ENCODE assay signal across 9 cellular contexts in the genomic region with DNA sequence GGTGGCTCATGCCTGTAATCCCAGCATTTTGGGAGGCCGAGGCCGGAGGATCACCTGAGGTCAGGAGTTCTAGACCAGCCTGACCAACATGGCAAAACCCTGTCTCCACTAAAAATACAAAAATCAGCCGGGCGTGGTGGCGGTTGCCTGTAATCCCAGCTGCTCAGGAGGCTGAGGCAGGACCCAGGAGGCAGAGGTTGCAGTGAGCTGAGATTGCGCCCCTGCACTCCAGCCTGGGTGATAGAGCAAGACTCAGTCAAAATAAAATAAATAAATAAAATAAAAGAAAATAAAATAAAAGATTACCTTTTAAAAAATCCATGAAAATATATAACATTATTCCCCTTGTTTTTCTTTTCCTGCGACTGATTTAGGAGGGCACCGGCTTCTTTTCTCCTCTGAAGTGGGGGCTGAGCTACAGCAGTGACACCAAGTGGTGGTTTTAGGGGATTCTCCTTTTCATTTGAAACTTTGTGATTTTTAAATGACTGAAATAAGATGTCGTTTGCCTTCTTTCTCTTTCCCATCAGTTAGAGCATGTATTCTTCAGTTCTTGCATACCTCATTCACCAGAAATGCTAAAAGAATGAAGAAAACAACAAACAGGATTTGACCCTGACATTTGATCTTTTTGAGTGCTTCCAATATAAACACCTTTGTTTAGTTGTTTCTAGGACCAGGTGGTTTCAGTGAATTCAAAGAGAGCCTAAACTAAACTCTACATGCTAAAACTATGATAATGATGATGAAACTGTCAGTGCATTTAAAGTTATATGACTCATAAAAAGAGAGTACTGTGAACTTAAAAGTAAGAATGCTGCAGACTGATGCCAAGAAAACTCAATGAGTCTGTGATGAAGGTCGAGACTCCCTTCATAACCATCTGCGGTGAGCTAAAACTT. TPM values are rescaled to one million over a fixed set of nuclear protein-coding genes. Genes with fewer than 3 reads are reported as not detected.
DNase-seq lines count a peak whose midpoint lies in the region; ATAC-seq and TF ChIP-seq lines count a peak whose summit lies in the region.
"Had no signal": no experiment of that assay in that cellular context is flagged by ENCODE, and none has a peak within 500 bp of the region (broad histone marks: within the 10 kb centered on the region; RNA-seq: fewer than 3 reads in every experiment).

No MANE protein-coding gene starts in this region.

- H3K4me1 Mint-ChIP-seq in activated naive CD4-positive, alpha-beta T cell treated with anti-CD3 and anti-CD28 coated beads for 36 hours (ENCODE audit: low read depth), result no peaks in the 10 kb centered on the region
- H3K4me1 Mint-ChIP-seq in MCF 10A (ENCODE audit: insufficient read depth, unreplicated experiment), result peaks cover 54% of the 10 kb centered on the region
- H3K4me1 Mint-ChIP-seq: CD4-positive, CD25-positive, alpha-beta regulatory T cell had no signal

- BruUV-seq in MCF 10A (replicated peaks; lab: Mats Ljungman, UMichigan), result TSS peak; percentile 73

- CTCF ChIA-PET in activated naive CD4-positive, alpha-beta T cell treated with anti-CD3 and anti-CD28 coated beads for 36 hours (lab: Charles Lee), result interaction anchor here (0.9 to 2.7 kb wide), 3 partner anchors 16 to 164 kb away, joined by 3 to 14 read pairs (median 3); partner anchors contain the start of gene YARS2
- CTCF ChIA-PET in MCF 10A (lab: Yijun Ruan, JAX), result interaction anchor here (0.6 to 6.8 kb wide), 12 partner anchors 12 to 1650 kb away, joined by 3 to 60 read pairs (median 4); partner anchors contain the start of genes ALG10, PKP2 and YARS2

- no peak overlapping the region for H3K27ac Mint-ChIP-seq in activated naive CD4-positive, alpha-beta T cell treated with anti-CD3 and anti-CD28 coated beads for 36 hours
- H3K27ac Mint-ChIP-seq in MCF 10A (ENCODE audit: low read depth, unreplicated experiment), result peak overlapping the region; percentile 99
- H3K27ac Mint-ChIP-seq: CD4-positive, CD25-positive, alpha-beta regulatory T cell had no signal

- H3K4me3 Mint-ChIP-seq in activated naive CD4-positive, alpha-beta T cell treated with anti-CD3 and anti-CD28 coated beads for 36 hours, result no peak overlapping the region
- peak overlapping the region; percentile 52 for H3K4me3 Mint-ChIP-seq in MCF 10A (ENCODE audit: unreplicated experiment)
- H3K4me3 Mint-ChIP-seq: CD4-positive, CD25-positive, alpha-beta regulatory T cell had no signal

- POLR2A ChIA-PET in MCF 10A (lab: Yijun Ruan, JAX), result interaction anchor here (0.9 to 6.8 kb wide), 10 partner anchors 13 to 164 kb away, joined by 3 to 135 read pairs (median 4); partner anchors contain the start of genes PKP2 and YARS2

- no peak for ATAC-seq in HG02759 (IDR thresholded peaks at IDR 0.05; ENCODE audit: unreplicated experiment)

- peaks cover 14% of the 10 kb centered on the region for H3K27me3 Mint-ChIP-seq in activated naive CD4-positive, alpha-beta T cell treated with anti-CD3 and anti-CD28 coated beads for 36 hours (ENCODE audit: low read depth)
- H3K27me3 Mint-ChIP-seq in MCF 10A (ENCODE audit: insufficient read depth, unreplicated experiment), result no peaks in the 10 kb centered on the region

- peak; percentile 8 for DNase-seq in activated naive CD4-positive, alpha-beta T cell treated with anti-CD3 and anti-CD28 coated beads for 36 hours
- DNase-seq in activated naive CD4-positive, alpha-beta T cell (lab: John Stamatoyannopoulos, UW), result no peak
- DNase-seq in NCI-H146 (lab: John Stamatoyannopoulos, UW) (peak; percentile 55), MCF 10A (ENCODE audit: unreplicated experiment) (peak; percentile 76), lung microvascular endothelial cell (ENCODE audit: low read depth in 2 of 2) (peak; percentile 38 to 45)
- DNase-seq in activated CD4-positive, alpha-beta T cell treated with anti-CD3 and anti-CD28 coated beads, Interleukin-2, amount 50 U/mL, for 1 hour, result no peak
- no peak for DNase-seq in activated naive CD4-positive, alpha-beta T cell treated with anti-CD3 and anti-CD28 coated beads, Interleukin-2, amount 50 U/mL, for 16 hours
- DNase-seq: CD4-positive, CD25-positive, alpha-beta regulatory T cell had no signal

- TF ChIP-seq CTCF in MCF 10A (IDR thresholded peaks at IDR 0.05; ENCODE audit: unreplicated experiment), result peak; percentile 65

- H3K9me3 Mint-ChIP-seq in activated naive CD4-positive, alpha-beta T cell treated with anti-CD3 and anti-CD28 coated beads for 36 hours, result no peaks in the 10 kb centered on the region
- peaks cover 7% of the 10 kb centered on the region for H3K9me3 Mint-ChIP-seq in MCF 10A (ENCODE audit: unreplicated experiment)

- no peaks in the 10 kb centered on the region for H3K36me3 Mint-ChIP-seq in activated naive CD4-positive, alpha-beta T cell treated with anti-CD3 and anti-CD28 coated beads for 36 hours (ENCODE audit: low read depth)
- H3K36me3 Mint-ChIP-seq in MCF 10A (ENCODE audit: insufficient read depth, unreplicated experiment), result no peaks in the 10 kb centered on the region
- H3K36me3 Mint-ChIP-seq: CD4-positive, CD25-positive, alpha-beta regulatory T cell had no signal

- intact Hi-C loops in activated naive CD4-positive, alpha-beta T cell treated with anti-CD3 and anti-CD28 coated beads for 36 hours (cut with micrococcal nuclease), result loop anchor here (1.0 to 2.0 kb wide), 2 partner anchors 163 to 1102 kb away; no protein-coding TSS in a partner anchor
- intact Hi-C loops in MCF 10A (cut with micrococcal nuclease), result loop anchor here (1.0 to 10.0 kb wide), 5 partner anchors 23 to 1103 kb away; partner anchors contain the start of genes ALG10 and PKP2

RNA-seq across cellular contexts. Expression of gene PKP2, which starts 22.6 kb away (rescaled TPM):
- under 1 TPM; 0.22 to 0.26 TPM for total RNA-seq in activated naive CD4-positive, alpha-beta T cell treated with anti-CD3 and anti-CD28 coated beads for 36 hours
- total RNA-seq in MCF 10A (2022), result 58.5 and 88.0 TPM in 2 replicates
- total RNA-seq in lung microvascular endothelial cell, result 3.1 and 4.6 TPM in 2 replicates

Comparison
In these comparisons a context has a peak if more than half of its experiments do, and no peak if none do; other contexts are left out.
1. DNase-seq: peak in activated naive CD4-positive, alpha-beta T cell treated with anti-CD3 and anti-CD28 coated beads for 36 hours (single experiment), NCI-H146 (single experiment), MCF 10A (single experiment) and lung microvascular endothelial cell (2 of 2); none in activated naive CD4-positive, alpha-beta T cell (0 of 4), activated CD4-positive, alpha-beta T cell treated with anti-CD3 and anti-CD28 coated beads, Interleukin-2, amount 50 U/mL, for 1 hour (single experiment) and activated naive CD4-positive, alpha-beta T cell treated with anti-CD3 and anti-CD28 coated beads, Interleukin-2, amount 50 U/mL, for 16 hours (single experiment).
2. RNA of gene PKP2, which starts 22.6 kb away (total RNA-seq): 58.5 to 88.0 TPM in MCF 10A; 3.1 to 4.6 TPM in lung microvascular endothelial cell and 0.22 to 0.26 TPM in activated naive CD4-positive, alpha-beta T cell treated with anti-CD3 and anti-CD28 coated beads for 36 hours; every median in the first group is over 10 times any median in the second.